Comparison of ENCODE assay signal across 18 cellular contexts in genomic region chr2:239036819-239037558, GRCh38.
DNase-seq lines count a peak whose midpoint lies in the region; ATAC-seq and TF ChIP-seq lines count a peak whose summit lies in the region.
"Had no signal": no experiment of that assay in that cellular context is flagged by ENCODE, and none has a peak within 500 bp of the region (broad histone marks: within the 10 kb centered on the region; RNA-seq: fewer than 3 reads in every experiment).

No MANE protein-coding gene starts in this region.

- no peak overlapping the region for H3K4me2 ChIP-seq in hepatocyte

- H3K36me3 Mint-ChIP-seq in activated naive CD4-positive, alpha-beta T cell treated with anti-CD3 and anti-CD28 coated beads, Interleukin-2, amount 50 U/mL, for 24 hours, result no peaks in the 10 kb centered on the region
- H3K36me3 Mint-ChIP-seq: CD8-positive, alpha-beta memory T cell had no signal

- H3K4me1 Mint-ChIP-seq in activated naive CD4-positive, alpha-beta T cell treated with anti-CD3 and anti-CD28 coated beads, Interleukin-2, amount 50 U/mL, for 24 hours, result no peaks in the 10 kb centered on the region
- H3K4me1 Mint-ChIP-seq: CD8-positive, alpha-beta memory T cell had no signal

- peaks cover 7% of the 10 kb centered on the region for H3K27me3 ChIP-seq in RWPE2 (ENCODE audit: insufficient read depth, poor library complexity, severe bottlenecking)
- peaks cover 0 to 28% of the 10 kb centered on the region in 2 donors for H3K27me3 ChIP-seq in left lung
- H3K27me3 ChIP-seq in hepatocyte, result peaks cover 9% of the 10 kb centered on the region
- H3K27me3 ChIP-seq: BLaER1 had no signal

- peak overlapping the region; percentile 23 for H3K27ac Mint-ChIP-seq in activated naive CD4-positive, alpha-beta T cell treated with anti-CD3 and anti-CD28 coated beads, Interleukin-2, amount 50 U/mL, for 24 hours
- H3K27ac Mint-ChIP-seq: HFFc6 had no signal

- no peak overlapping the region for H3K4me3 Mint-ChIP-seq in activated naive CD4-positive, alpha-beta T cell treated with anti-CD3 and anti-CD28 coated beads, Interleukin-2, amount 50 U/mL, for 24 hours
- H3K4me3 Mint-ChIP-seq: CD8-positive, alpha-beta memory T cell; HFFc6 had no signal

- H3K27me3 Mint-ChIP-seq in activated naive CD4-positive, alpha-beta T cell treated with anti-CD3 and anti-CD28 coated beads, Interleukin-2, amount 50 U/mL, for 24 hours, result peaks cover 4% of the 10 kb centered on the region

- intact Hi-C loops in left lung (cut with DNase I), result loop anchor here in 1 of 2 donors (10.0 kb wide), 1 partner anchor 948 kb away; no protein-coding TSS in a partner anchor
- intact Hi-C loops in posterior vena cava (cut with DNase I), result loop anchor here in 1 of 2 donors (10.0 kb wide), 1 partner anchor 258 kb away; no protein-coding TSS in a partner anchor

- H3K4me3 ChIP-seq in RWPE2 (ENCODE audit: severe bottlenecking) (no peak overlapping the region), left lung (no peak overlapping the region), hepatocyte (no peak overlapping the region)
- H3K4me3 ChIP-seq: BLaER1 had no signal

- no peak overlapping the region for H3K27ac ChIP-seq in RWPE2 (ENCODE audit: poor library complexity, severe bottlenecking)
- H3K27ac ChIP-seq in left lung, result no peak overlapping the region
- no peak overlapping the region for H3K27ac ChIP-seq in hepatocyte
- H3K27ac ChIP-seq: BLaER1 had no signal

- H2AFZ ChIP-seq in hepatocyte, result no peak overlapping the region

- no peaks in the 10 kb centered on the region for H3K9me2 ChIP-seq in hepatocyte (replicated peaks; ENCODE audit: insufficient read depth)

- no peak for DNase-seq in activated naive CD4-positive, alpha-beta T cell (lab: John Stamatoyannopoulos, UW)
- DNase-seq in RWPE2 (ENCODE audit: low spot score), result peak; percentile 55
- peak; percentile 19 to 56 for DNase-seq in left lung
- peak; percentile 71 for DNase-seq in posterior vena cava (ENCODE audit: low spot score)
- DNase-seq in hepatocyte (ENCODE audit: low spot score), result no peak
- DNase-seq in GM19238 (ENCODE audit: insufficient read length, low spot score), result no peak
- DNase-seq in superior temporal gyrus (ENCODE audit: extremely low spot score), result no peak
- DNase-seq: 8988T; AML-193; Caco-2; CD8-positive, alpha-beta memory T cell; DND-41; GDM1; GOT3; HCEC 1CT; HFFc6 had no signal

- H3K79me2 ChIP-seq in hepatocyte, result no peaks in the 10 kb centered on the region

- H3K36me3 ChIP-seq in RWPE2 (ENCODE audit: low read depth), result no peaks in the 10 kb centered on the region
- H3K36me3 ChIP-seq in left lung, result no peaks in the 10 kb centered on the region
- H3K36me3 ChIP-seq in hepatocyte (replicated peaks; ENCODE audit: insufficient read depth, low read depth), result no peaks in the 10 kb centered on the region
- H3K36me3 ChIP-seq: BLaER1 had no signal

- no peaks in the 10 kb centered on the region for H3K9me3 Mint-ChIP-seq in activated naive CD4-positive, alpha-beta T cell treated with anti-CD3 and anti-CD28 coated beads, Interleukin-2, amount 50 U/mL, for 24 hours
- H3K9me3 Mint-ChIP-seq: CD8-positive, alpha-beta memory T cell; HFFc6 had no signal

- 92% methylated on average over 19 of the region's 21 CpGs for WGBS in hepatocyte (ENCODE audit: low lambda C conversion rate, missing lambda C conversion rate)

- H3K9me3 ChIP-seq in RWPE2 (ENCODE audit: severe bottlenecking), result no peaks in the 10 kb centered on the region
- H3K9me3 ChIP-seq in left lung, result no peaks in the 10 kb centered on the region
- H3K9me3 ChIP-seq in hepatocyte (ENCODE audit: low read depth), result no peaks in the 10 kb centered on the region
- H3K9me3 ChIP-seq: BLaER1, Caco-2 had no signal

- H4K20me1 ChIP-seq in hepatocyte (ENCODE audit: insufficient read depth, poor library complexity, severe bottlenecking), result no peaks in the 10 kb centered on the region
- H4K20me1 ChIP-seq: BLaER1 had no signal

- H3K4me1 ChIP-seq in RWPE2 (ENCODE audit: insufficient read depth, poor library complexity, severe bottlenecking) (no peaks in the 10 kb centered on the region), left lung (no peaks in the 10 kb centered on the region), hepatocyte (ENCODE audit: insufficient read depth) (no peaks in the 10 kb centered on the region)
- H3K4me1 ChIP-seq: Caco-2 had no signal

- TF ChIP-seq CTCF in RWPE2 (IDR thresholded peaks at IDR 0.05; ENCODE audit: poor library complexity, severe bottlenecking), result no peak
- no peak for TF ChIP-seq CTCF in left lung (IDR thresholded peaks at IDR 0.05)
- TF ChIP-seq CTCF in hepatocyte (IDR thresholded peaks at IDR 0.05; ENCODE audit: poor library complexity), result no peak

- ATAC-seq in RWPE2 (ENCODE audit: low read depth), result no peak
- ATAC-seq in left lung, result no peak

Comparison
In these comparisons a context has a peak if more than half of its experiments do, and no peak if none do; other contexts are left out.
1. DNase-seq: peak in RWPE2 (single experiment), left lung (2 of 2) and posterior vena cava (single experiment); none in activated naive CD4-positive, alpha-beta T cell (0 of 4), hepatocyte (single experiment), GM19238 (single experiment) and superior temporal gyrus (single experiment).